Comparison of ENCODE assay signal across 21 cellular contexts in genomic region chr3:8147726-8148125, GRCh38.
"Had no signal": no experiment of that assay in that cellular context is flagged by ENCODE, and none has a peak within 500 bp of the region (broad histone marks: within the 10 kb centered on the region; RNA-seq: fewer than 3 reads in every experiment).

No MANE protein-coding gene starts in this region.

- H3K4me1 ChIP-seq: gastrocnemius medialis, heart right ventricle, right atrium auricular region, sigmoid colon, tibial artery, upper lobe of left lung, vagina had no signal

- DNase-seq: dermis blood vessel endothelial cell; esophagus squamous epithelium; gastrocnemius medialis; heart right ventricle; hypothalamus; kidney glomerular epithelial cell; mammary epithelial cell; mucosa of descending colon; naive thymus-derived CD8-positive, alpha-beta T cell; posterior cingulate gyrus; sigmoid colon; small intestine; stimulated activated CD4-positive, alpha-beta T cell treated with anti-CD3 and anti-CD28 coated beads, Interleukin-12 subunit alpha, Interleukin-12 subunit beta, amount 100 ng/mL, for 4 hours; stimulated activated naive CD4-positive, alpha-beta T cell treated with Interleukin-2 at 50 U/mL for 16 hours; tibial artery; upper lobe of left lung had no signal

- H3K27ac Mint-ChIP-seq: naive thymus-derived CD8-positive, alpha-beta T cell had no signal

- H3K27me3 ChIP-seq: gastrocnemius medialis, heart right ventricle, neutrophil, right atrium auricular region, sigmoid colon, tibial artery, upper lobe of left lung, vagina had no signal

- H3K4me3 Mint-ChIP-seq: naive thymus-derived CD8-positive, alpha-beta T cell had no signal

- H3K36me3 Mint-ChIP-seq: naive thymus-derived CD8-positive, alpha-beta T cell had no signal

- H3K9me3 ChIP-seq: esophagus squamous epithelium, gastrocnemius medialis, heart right ventricle, mucosa of descending colon, neutrophil, right atrium auricular region, sigmoid colon, tibial artery, upper lobe of left lung, vagina had no signal

- H3K9me3 Mint-ChIP-seq: naive thymus-derived CD8-positive, alpha-beta T cell had no signal

- H3K4me1 Mint-ChIP-seq: naive thymus-derived CD8-positive, alpha-beta T cell had no signal

- H3K4me3 ChIP-seq: esophagus squamous epithelium, gastrocnemius medialis, heart right ventricle, mucosa of descending colon, right atrium auricular region, sigmoid colon, tibial artery, upper lobe of left lung, vagina had no signal

- FAIRE-seq: colon, islet of Langerhans, small intestine had no signal

- H3K27ac ChIP-seq: esophagus squamous epithelium, gastrocnemius medialis, heart right ventricle, neutrophil, right atrium auricular region, sigmoid colon, tibial artery, upper lobe of left lung, vagina had no signal

- H3K36me3 ChIP-seq: esophagus squamous epithelium, gastrocnemius medialis, heart right ventricle, neutrophil, right atrium auricular region, sigmoid colon, tibial artery, upper lobe of left lung, vagina had no signal
